Comparison of ENCODE assay signal across 1 cellular context in the genomic region with DNA sequence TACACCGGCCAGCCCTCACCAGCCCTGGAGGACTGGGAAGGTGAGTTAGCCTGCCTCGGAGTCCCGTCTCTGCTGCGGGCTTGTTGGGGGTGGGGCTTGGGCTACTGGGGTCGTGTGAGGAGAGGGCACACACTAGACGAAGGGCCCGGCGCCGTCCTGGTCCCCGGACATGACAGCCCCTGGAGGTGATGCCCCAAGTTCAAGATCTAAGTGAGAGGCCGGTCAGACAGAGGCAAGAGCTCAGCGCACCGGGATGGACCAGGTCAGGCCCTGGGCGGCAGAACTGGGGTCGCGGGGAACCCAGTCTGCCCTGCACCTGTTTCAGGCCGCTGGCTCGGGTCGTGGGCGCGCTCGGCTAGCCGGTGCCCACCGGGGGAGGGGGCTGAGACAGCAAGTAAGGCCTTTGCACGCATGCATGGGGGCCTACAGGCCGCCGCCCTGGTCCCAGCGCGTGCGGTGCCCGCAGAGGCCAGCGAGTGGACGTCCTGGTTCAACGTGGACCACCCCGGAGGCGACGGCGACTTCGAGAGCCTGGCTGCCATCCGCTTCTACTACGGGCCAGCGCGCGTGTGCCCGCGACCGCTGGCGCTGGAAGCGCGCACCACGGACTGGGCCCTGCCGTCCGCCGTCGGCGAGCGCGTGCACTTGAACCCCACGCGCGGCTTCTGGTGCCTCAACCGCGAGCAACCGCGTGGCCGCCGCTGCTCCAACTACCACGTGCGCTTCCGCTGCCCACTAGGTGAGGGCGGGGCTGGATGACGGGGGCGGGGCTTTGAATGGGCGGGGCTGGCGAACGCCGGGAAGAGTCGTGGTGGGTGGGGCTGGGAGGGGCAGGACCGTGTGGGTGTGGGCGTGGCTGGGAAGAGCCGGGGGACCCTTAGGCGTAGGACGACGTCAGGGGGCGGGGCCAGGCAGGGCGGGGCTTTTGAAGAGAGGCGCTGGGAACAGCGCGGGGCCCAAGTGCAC.
TF ChIP-seq lines count a peak whose summit lies in the region.

No MANE protein-coding gene starts in this region.

TF ChIP-seq in HEK293T, 16 proteins besides CTCF, POLR2A, EP300 and RAD21:
- TF ChIP-seq FOXA1 (IDR thresholded peaks at IDR 0.05) (no peak), L3MBTL2 (conservative IDR thresholded peaks at IDR 0.05) (no peak), CTBP1 (IDR thresholded peaks at IDR 0.05; ENCODE audit: borderline replicate concordance) (no peak), NFRKB (IDR thresholded peaks at IDR 0.05) (no peak), FOXM1 (IDR thresholded peaks at IDR 0.05; ENCODE audit: borderline replicate concordance) (no peak), SP1 (IDR thresholded peaks at IDR 0.05) (no peak), FOXK2 (IDR thresholded peaks at IDR 0.05) (no peak), BHLHE40 (IDR thresholded peaks at IDR 0.05; ENCODE audit: borderline replicate concordance) (no peak), SUZ12 (IDR thresholded peaks at IDR 0.05) (no peak), LEF1 (IDR thresholded peaks at IDR 0.05; ENCODE audit: borderline replicate concordance) (no peak), ARNT (IDR thresholded peaks at IDR 0.05) (no peak)
- TF ChIP-seq, protein P1, sequence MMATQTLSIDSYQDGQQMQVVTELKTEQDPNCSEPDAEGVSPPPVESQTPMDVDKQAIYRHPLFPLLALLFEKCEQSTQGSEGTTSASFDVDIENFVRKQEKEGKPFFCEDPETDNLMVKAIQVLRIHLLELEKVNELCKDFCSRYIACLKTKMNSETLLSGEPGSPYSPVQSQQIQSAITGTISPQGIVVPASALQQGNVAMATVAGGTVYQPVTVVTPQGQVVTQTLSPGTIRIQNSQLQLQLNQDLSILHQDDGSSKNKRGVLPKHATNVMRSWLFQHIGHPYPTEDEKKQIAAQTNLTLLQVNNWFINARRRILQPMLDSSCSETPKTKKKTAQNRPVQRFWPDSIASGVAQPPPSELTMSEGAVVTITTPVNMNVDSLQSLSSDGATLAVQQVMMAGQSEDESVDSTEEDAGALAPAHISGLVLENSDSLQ (IDR thresholded peaks at IDR 0.05): no peak
